In genomic region chr1:59641861-59642260, GRCh38 we compare ENCODE assay signal across 17 cellular contexts.
DNase-seq lines count a peak whose midpoint lies in the region; ATAC-seq and TF ChIP-seq lines count a peak whose summit lies in the region.
"Had no signal": no experiment of that assay in that cellular context is flagged by ENCODE, and none has a peak within 500 bp of the region (broad histone marks: within the 10 kb centered on the region; RNA-seq: fewer than 3 reads in every experiment).

No MANE protein-coding gene starts in this region.

- H3K27ac Mint-ChIP-seq in GM23338 (no peak overlapping the region), endodermal cell (no peak overlapping the region), osteocyte (ENCODE audit: unreplicated experiment) (peak overlapping the region; percentile 34)
- H3K27ac Mint-ChIP-seq in natural killer cell treated with Interleukin-12 subunit alpha and Interleukin-12 subunit beta and Interleukin-15 and Interleukin-18, amount 100 ng/mL, for 72 hours: no peak overlapping the region
- H3K27ac Mint-ChIP-seq: CD14-positive monocyte had no signal

- no peak overlapping the region for H3K4me3 ChIP-seq in GM23338
- no peak overlapping the region for H3K4me3 ChIP-seq in endodermal cell (ENCODE audit: low read length)
- H3K4me3 ChIP-seq in mesenchymal stem cell (ENCODE audit: insufficient read depth in 1 of 2, low read depth in 1 of 2, low read length in 2 of 2): no peak overlapping the region
- H3K4me3 ChIP-seq in stomach: no peak overlapping the region
- H3K4me3 ChIP-seq in right lobe of liver: no peak overlapping the region
- H3K4me3 ChIP-seq: A549 had no signal

- H2AK5ac ChIP-seq in mesenchymal stem cell (ENCODE audit: low read length, severe bottlenecking): no peak overlapping the region

- no peaks in the 10 kb centered on the region for H3K79me2 ChIP-seq in GM23338 (replicated peaks; ENCODE audit: insufficient read depth)

- H3K9me3 Mint-ChIP-seq in GM23338: no peaks in the 10 kb centered on the region
- H3K9me3 Mint-ChIP-seq in endodermal cell: no peaks in the 10 kb centered on the region
- H3K9me3 Mint-ChIP-seq in osteocyte (ENCODE audit: unreplicated experiment): no peaks in the 10 kb centered on the region
- H3K9me3 Mint-ChIP-seq in natural killer cell treated with Interleukin-12 subunit alpha and Interleukin-12 subunit beta and Interleukin-15 and Interleukin-18, amount 100 ng/mL, for 72 hours: no peaks in the 10 kb centered on the region

- H3K36me3 Mint-ChIP-seq in GM23338 (ENCODE audit: low read depth) (no peaks in the 10 kb centered on the region), endodermal cell (ENCODE audit: low read depth) (peaks cover 6% of the 10 kb centered on the region), osteocyte (ENCODE audit: unreplicated experiment) (peaks cover 4% of the 10 kb centered on the region)
- H3K36me3 Mint-ChIP-seq in natural killer cell treated with Interleukin-12 subunit alpha and Interleukin-12 subunit beta and Interleukin-15 and Interleukin-18, amount 100 ng/mL, for 72 hours: no peaks in the 10 kb centered on the region
- H3K36me3 Mint-ChIP-seq: CD14-positive monocyte had no signal

- H3K4me3 Mint-ChIP-seq in GM23338 (no peak overlapping the region), endodermal cell (no peak overlapping the region), osteocyte (ENCODE audit: unreplicated experiment) (no peak overlapping the region)
- H3K4me3 Mint-ChIP-seq in natural killer cell treated with Interleukin-12 subunit alpha and Interleukin-12 subunit beta and Interleukin-15 and Interleukin-18, amount 100 ng/mL, for 72 hours: no peak overlapping the region
- H3K4me3 Mint-ChIP-seq: CD14-positive monocyte had no signal

- TF ChIP-seq CTCF in GM23338 (conservative IDR thresholded peaks at IDR 0.05; ENCODE audit: low read depth in 2 of 2) (no peak), endodermal cell (conservative IDR thresholded peaks at IDR 0.05) (no peak), osteocyte (IDR thresholded peaks at IDR 0.05) (no peak), stomach (IDR thresholded peaks at IDR 0.05) (no peak), right lobe of liver (IDR thresholded peaks at IDR 0.05) (no peak)

- H2BK5ac ChIP-seq in mesenchymal stem cell (ENCODE audit: low read depth, low read length, poor library complexity, severe bottlenecking): no peak overlapping the region

- H3F3A ChIP-seq in GM23338 (replicated peaks; ENCODE audit: low read depth): no peaks in the 10 kb centered on the region

- H3K9me3 ChIP-seq in endodermal cell (ENCODE audit: control insufficient read depth, low read length): no peaks in the 10 kb centered on the region
- no peaks in the 10 kb centered on the region for H3K9me3 ChIP-seq in mesenchymal stem cell (ENCODE audit: control insufficient read depth, low read length)
- H3K9me3 ChIP-seq in stomach: no peaks in the 10 kb centered on the region
- H3K9me3 ChIP-seq in right lobe of liver: no peaks in the 10 kb centered on the region
- H3K9me3 ChIP-seq: A549 had no signal

- peaks cover 4% of the 10 kb centered on the region; the same call in 1 of the 2 replicates for H3K9me2 ChIP-seq in GM23338 (ENCODE audit: insufficient read depth)

- H4K91ac ChIP-seq in mesenchymal stem cell (ENCODE audit: low read length): no peak overlapping the region

- intact Hi-C loops in stomach (cut with DNase I; ENCODE audit: low total_unique reads) (no loop called here), right lobe of liver (cut with DNase I) (no loop called here)

- DNase-seq in GM23338 (ENCODE audit: low spot score) (peak; percentile 17), endodermal cell (peak; percentile 58), mesenchymal stem cell (no peak), osteocyte (ENCODE audit: extremely low spot score, unreplicated experiment) (no peak), NCI-H1048 (lab: John Stamatoyannopoulos, UW) (no peak), stomach (no peak), right lobe of liver (no peak)
- DNase-seq in natural killer cell treated with Interleukin-12 subunit alpha and Interleukin-12 subunit beta and Interleukin-15 and Interleukin-18, amount 100 ng/mL, for 72 hours (ENCODE audit: low spot score): no peak
- DNase-seq: DMS 273 treated with DMSO at 0.1 percent for 48 hours, NCI-H2227 treated with DMSO at 0.1 percent for 48 hours, NCI-H524 had no signal

- H3K9ac ChIP-seq in endodermal cell (ENCODE audit: extremely low read depth, low read length, poor library complexity, severe bottlenecking) (no peak overlapping the region), mesenchymal stem cell (ENCODE audit: low read length) (no peak overlapping the region)
- H3K9ac ChIP-seq: KMS-11 had no signal

- no peaks in the 10 kb centered on the region for H4K20me1 ChIP-seq in GM23338 (replicated peaks; ENCODE audit: insufficient read depth)

- H2AFZ ChIP-seq in GM23338 (no peak overlapping the region), mesenchymal stem cell (ENCODE audit: low read depth, low read length) (no peak overlapping the region)

- H2BK15ac ChIP-seq in mesenchymal stem cell (ENCODE audit: low read depth, poor library complexity, severe bottlenecking): no peak overlapping the region

- TF ChIP-seq EP300 in stomach (IDR thresholded peaks at IDR 0.05): no peak

- H2BK12ac ChIP-seq in mesenchymal stem cell (ENCODE audit: low read length in 2 of 2): peak overlapping the region in 1 of 2 experiments; percentile 30

- no peaks in the 10 kb centered on the region for H3K79me1 ChIP-seq in mesenchymal stem cell (replicated peaks; ENCODE audit: low read length, poor library complexity, severe bottlenecking)

- H3K14ac ChIP-seq in mesenchymal stem cell (ENCODE audit: low read length in 2 of 2): no peak overlapping the region

- H3K27me3 ChIP-seq in GM23338 (ENCODE audit: insufficient read depth): no peaks in the 10 kb centered on the region
- no peaks in the 10 kb centered on the region for H3K27me3 ChIP-seq in endodermal cell (ENCODE audit: control insufficient read depth, insufficient read depth, low read length, poor library complexity, severe bottlenecking)
- no peaks in the 10 kb centered on the region for H3K27me3 ChIP-seq in mesenchymal stem cell (ENCODE audit: control insufficient read depth in 1 of 2, insufficient read depth in 1 of 2, low read length in 2 of 2)
- H3K27me3 ChIP-seq in stomach: no peaks in the 10 kb centered on the region
- no peaks in the 10 kb centered on the region for H3K27me3 ChIP-seq in right lobe of liver

- H3K23ac ChIP-seq in mesenchymal stem cell (ENCODE audit: low read length in 2 of 2): no peak overlapping the region

- H2BK120ac ChIP-seq in mesenchymal stem cell (ENCODE audit: low read depth, low read length): no peak overlapping the region

- H3K4ac ChIP-seq in mesenchymal stem cell (ENCODE audit: low read depth in 1 of 2, low read length in 2 of 2): no peak overlapping the region

- H3K18ac ChIP-seq in mesenchymal stem cell (ENCODE audit: low read depth in 1 of 2, low read length in 2 of 2): peak overlapping the region in 1 of 2 experiments; percentile 22

- no peaks in the 10 kb centered on the region for H3K36me3 ChIP-seq in GM23338 (ENCODE audit: insufficient read depth)
- H3K36me3 ChIP-seq in endodermal cell (ENCODE audit: control insufficient read depth, insufficient read depth, low read length): no peaks in the 10 kb centered on the region
- no peaks in the 10 kb centered on the region for H3K36me3 ChIP-seq in mesenchymal stem cell (ENCODE audit: control insufficient read depth in 1 of 2, insufficient read depth in 2 of 2, low read depth in 1 of 2, low read length in 2 of 2)
- no peaks in the 10 kb centered on the region for H3K36me3 ChIP-seq in stomach
- H3K36me3 ChIP-seq in right lobe of liver: peaks cover 0 to 13% (median 0%) of the 10 kb centered on the region in 4 donors

- WGBS in endodermal cell (ENCODE audit: insufficient coverage in 1 of 2, insufficient read length in 1 of 2), 2 experiments: 83% methylated on average over 1 of the region's 1 CpG; no CpG with 5 or more reads in 1 of the 2 experiments
- 88% methylated on average over 1 of the region's 1 CpG for WGBS in mesenchymal stem cell
- 62 to 90% (median 80%) methylated on average over 1 of the region's 1 CpG for WGBS in stomach, 5 donors
- WGBS in right lobe of liver (ENCODE audit: insufficient coverage, low coverage, low lambda C conversion rate, missing lambda C conversion rate): 80% methylated on average over 1 of the region's 1 CpG

- H3K4me1 Mint-ChIP-seq in GM23338: peaks cover 3% of the 10 kb centered on the region
- H3K4me1 Mint-ChIP-seq in endodermal cell: peaks cover 11% of the 10 kb centered on the region
- H3K4me1 Mint-ChIP-seq in osteocyte (ENCODE audit: unreplicated experiment): peaks cover 42% of the 10 kb centered on the region
- H3K4me1 Mint-ChIP-seq in natural killer cell treated with Interleukin-12 subunit alpha and Interleukin-12 subunit beta and Interleukin-15 and Interleukin-18, amount 100 ng/mL, for 72 hours (ENCODE audit: low read depth in 2 of 2): no peaks in the 10 kb centered on the region
- H3K4me1 Mint-ChIP-seq: CD14-positive monocyte had no signal

- H3K27ac ChIP-seq in GM23338 (ENCODE audit: low read depth) (no peak overlapping the region), endodermal cell (ENCODE audit: low read depth, low read length) (no peak overlapping the region), mesenchymal stem cell (ENCODE audit: low read length, poor library complexity, severe bottlenecking) (no peak overlapping the region), stomach (no peak overlapping the region), right lobe of liver (no peak overlapping the region)
- H3K27ac ChIP-seq: A549, KMS-11 had no signal

- no peak for ATAC-seq in GM23338
- ATAC-seq in right lobe of liver: no peak
- ATAC-seq in natural killer cell treated with Interleukin-12 subunit alpha and Interleukin-12 subunit beta and Interleukin-15 and Interleukin-18, amount 100 ng/mL, for 72 hours: no peak
- ATAC-seq: A549, HepG2, Panc1, Right ventricle myocardium inferior had no signal

- H3K27me3 Mint-ChIP-seq in GM23338 (ENCODE audit: insufficient read depth, low read depth, poor library complexity) (peaks cover 1% of the 10 kb centered on the region), endodermal cell (ENCODE audit: insufficient read depth) (no peaks in the 10 kb centered on the region), osteocyte (ENCODE audit: unreplicated experiment) (no peaks in the 10 kb centered on the region)
- no peaks in the 10 kb centered on the region for H3K27me3 Mint-ChIP-seq in natural killer cell treated with Interleukin-12 subunit alpha and Interleukin-12 subunit beta and Interleukin-15 and Interleukin-18, amount 100 ng/mL, for 72 hours

- TF ChIP-seq POLR2A in stomach (IDR thresholded peaks at IDR 0.05) (no peak), right lobe of liver (IDR thresholded peaks at IDR 0.05) (no peak)

- H4K8ac ChIP-seq in mesenchymal stem cell (ENCODE audit: low read length): peak overlapping the region; percentile 88

- H3K4me2 ChIP-seq in GM23338 (no peak overlapping the region), mesenchymal stem cell (ENCODE audit: low read length, poor library complexity, severe bottlenecking) (no peak overlapping the region)
- H3K4me2 ChIP-seq: A549, KMS-11 had no signal

- H3K4me1 ChIP-seq in GM23338 (ENCODE audit: insufficient read depth) (no peaks in the 10 kb centered on the region), endodermal cell (ENCODE audit: control insufficient read depth, insufficient read depth, low read length) (no peaks in the 10 kb centered on the region), mesenchymal stem cell (ENCODE audit: control insufficient read depth, insufficient read depth, low read depth, low read length) (no peaks in the 10 kb centered on the region), stomach (peaks cover 4 to 12% (median 10%) of the 10 kb centered on the region in 4 donors), right lobe of liver (no peaks in the 10 kb centered on the region)
- H3K4me1 ChIP-seq: A549 had no signal

Comparison
In these comparisons a context has a peak if more than half of its experiments do, and no peak if none do; other contexts are left out.
1. DNase-seq: peak in GM23338 (single experiment) and endodermal cell (single experiment); none in mesenchymal stem cell (single experiment), osteocyte (single experiment), NCI-H1048 (single experiment), stomach (single experiment), right lobe of liver (0 of 3) and natural killer cell treated with Interleukin-12 subunit alpha and Interleukin-12 subunit beta and Interleukin-15 and Interleukin-18, amount 100 ng/mL, for 72 hours (single experiment).